9 cellular contexts compared by ENCODE assay signal in the genomic region with DNA sequence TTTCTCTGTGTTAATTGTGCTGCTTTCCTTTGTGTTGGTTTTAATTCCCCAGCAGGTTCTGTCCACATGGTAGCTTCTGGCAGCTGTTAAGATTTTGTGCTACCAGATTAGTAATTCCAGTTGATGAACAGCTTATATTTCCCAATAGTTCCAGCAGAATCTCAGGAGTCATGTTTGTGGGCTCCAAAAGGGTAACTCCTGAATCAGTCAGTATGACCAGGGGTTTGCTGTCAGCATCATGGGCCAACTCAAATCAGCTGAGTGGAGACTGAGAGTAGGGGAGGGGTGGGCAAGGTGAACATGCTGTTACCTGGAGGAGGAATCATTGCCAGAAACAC.
DNase-seq lines count a peak whose midpoint lies in the region; ATAC-seq and TF ChIP-seq lines count a peak whose summit lies in the region.
"Had no signal": no experiment of that assay in that cellular context is flagged by ENCODE, and none has a peak within 500 bp of the region (broad histone marks: within the 10 kb centered on the region; RNA-seq: fewer than 3 reads in every experiment).

No MANE protein-coding gene starts in this region.

- H3K27me3 Mint-ChIP-seq in activated T-cell treated with anti-CD3 and anti-CD28 coated beads, Interleukin-2, amount 50 U/mL, for 4 hours (ENCODE audit: low read depth): no peaks in the 10 kb centered on the region

- DNase-seq in activated T-cell treated with anti-CD3 and anti-CD28 coated beads, Interleukin-2, amount 50 U/mL, for 4 hours: no peak
- DNase-seq in activated T-cell treated with anti-CD3 and anti-CD28 coated beads, Interleukin-2, amount 50 U/mL, for 1 hour: no peak
- DNase-seq in WERI-Rb-1: no peak
- DNase-seq in fibroblast of villous mesenchyme (ENCODE audit: low read depth): peak; percentile 53
- no peak for DNase-seq in AG20443 (ENCODE audit: low spot score)
- DNase-seq in ureter (ENCODE audit: low spot score): no peak
- DNase-seq in SHP77 treated with DMSO at 0.1 percent for 48 hours (lab: John Stamatoyannopoulos, UW): no peak

- H3K36me3 Mint-ChIP-seq in activated T-cell treated with anti-CD3 and anti-CD28 coated beads, Interleukin-2, amount 50 U/mL, for 4 hours (ENCODE audit: insufficient read depth): no peaks in the 10 kb centered on the region

- H3K36me3 ChIP-seq in WERI-Rb-1 (no peaks in the 10 kb centered on the region), thymus (ENCODE audit: control insufficient read depth, insufficient read depth) (no peaks in the 10 kb centered on the region)
- H3K36me3 ChIP-seq: pancreas had no signal

- peaks cover 70% of the 10 kb centered on the region for H3K4me1 Mint-ChIP-seq in activated T-cell treated with anti-CD3 and anti-CD28 coated beads, Interleukin-2, amount 50 U/mL, for 4 hours (ENCODE audit: low read depth)

- peak; percentile 23 to 25 for ATAC-seq in activated T-cell treated with anti-CD3 and anti-CD28 coated beads, Interleukin-2, amount 50 U/mL, for 4 hours

- H3K9me3 ChIP-seq in WERI-Rb-1 (ENCODE audit: severe bottlenecking) (no peaks in the 10 kb centered on the region), thymus (ENCODE audit: control insufficient read depth) (no peaks in the 10 kb centered on the region)
- H3K9me3 ChIP-seq: pancreas had no signal

- peaks cover 19% of the 10 kb centered on the region for H3K4me1 ChIP-seq in thymus (ENCODE audit: control insufficient read depth, insufficient read depth, low read length)
- H3K4me1 ChIP-seq: pancreas had no signal

- H3K4me3 Mint-ChIP-seq in activated T-cell treated with anti-CD3 and anti-CD28 coated beads, Interleukin-2, amount 50 U/mL, for 4 hours: no peak overlapping the region

- H3K9me3 Mint-ChIP-seq in activated T-cell treated with anti-CD3 and anti-CD28 coated beads, Interleukin-2, amount 50 U/mL, for 4 hours: no peaks in the 10 kb centered on the region

- no peak overlapping the region for H3K4me3 ChIP-seq in WERI-Rb-1 (ENCODE audit: low read depth, low read length)
- no peak overlapping the region for H3K4me3 ChIP-seq in fibroblast of villous mesenchyme (ENCODE audit: low read depth, low read length)
- no peak overlapping the region for H3K4me3 ChIP-seq in thymus (ENCODE audit: low read length)
- H3K4me3 ChIP-seq: pancreas had no signal

- H3K27ac ChIP-seq in WERI-Rb-1 (peak overlapping the region; percentile 18; the same call in 1 of the 2 replicates), thymus (ENCODE audit: low read depth) (peak overlapping the region; percentile 90)

- TF ChIP-seq CTCF in WERI-Rb-1 (IDR thresholded peaks at IDR 0.05; ENCODE audit: low read depth, low read length) (no peak; the same call in 1 of the 2 replicates), fibroblast of villous mesenchyme (IDR thresholded peaks at IDR 0.05; ENCODE audit: insufficient read depth, low read depth, low read length) (no peak)

- no peaks in the 10 kb centered on the region for H3K27me3 ChIP-seq in WERI-Rb-1 (ENCODE audit: insufficient read depth, low read depth, severe bottlenecking)
- no peaks in the 10 kb centered on the region for H3K27me3 ChIP-seq in thymus (ENCODE audit: control insufficient read depth, insufficient read depth)
- H3K27me3 ChIP-seq: pancreas had no signal
